Comparison of ENCODE assay signal across 10 cellular contexts in the genomic region with DNA sequence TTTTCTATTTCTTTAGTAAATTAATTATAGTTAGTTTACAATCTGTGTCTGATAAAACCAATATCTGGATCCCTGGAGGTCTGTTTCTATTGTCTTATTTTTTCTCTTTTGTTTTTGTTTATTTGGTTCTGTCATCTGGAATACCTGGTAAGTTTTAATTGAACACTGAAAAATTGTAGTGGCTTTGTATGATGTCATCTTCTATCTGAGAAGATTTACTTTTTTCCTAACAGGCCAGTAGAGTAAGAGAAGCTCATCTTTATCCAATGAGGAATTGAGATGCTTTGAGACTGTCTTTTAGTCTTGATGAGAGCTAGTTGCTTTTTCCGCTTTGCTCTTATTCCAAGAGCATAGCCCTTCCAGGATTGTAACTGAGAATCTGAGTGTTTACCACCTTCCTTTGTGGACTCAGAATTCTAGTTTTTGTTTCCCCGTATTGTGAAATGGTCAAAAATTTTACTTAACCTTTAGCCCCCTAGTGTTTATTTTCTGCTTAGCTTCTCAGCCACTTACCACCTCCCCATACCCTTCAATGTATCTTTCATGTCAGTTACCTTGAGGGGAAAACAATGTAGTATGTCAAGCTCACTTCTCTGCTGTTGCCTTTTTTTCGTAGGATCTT. TPM values are rescaled to one million over a fixed set of nuclear protein-coding genes. Genes with fewer than 3 reads are reported as not detected.
DNase-seq lines count a peak whose midpoint lies in the region; ATAC-seq lines count a peak whose summit lies in the region.
"Had no signal": no experiment of that assay in that cellular context is flagged by ENCODE, and none has a peak within 500 bp of the region (broad histone marks: within the 10 kb centered on the region; RNA-seq: fewer than 3 reads in every experiment).

No MANE protein-coding gene starts in this region.

- H3K36me3 ChIP-seq in naive thymus-derived CD4-positive, alpha-beta T cell (ENCODE audit: control insufficient read depth in 2 of 3, insufficient read depth in 3 of 3, low read length in 3 of 3) = no peaks in the 10 kb centered on the region

- no peaks in the 10 kb centered on the region for H3K9me3 ChIP-seq in naive thymus-derived CD4-positive, alpha-beta T cell (ENCODE audit: control insufficient read depth in 2 of 3, low read length in 3 of 3)

- no peaks in the 10 kb centered on the region for H3K36me3 Mint-ChIP-seq in activated T-helper 17 cell treated with anti-CD3 and anti-CD28 coated beads, Interleukin-2, amount 50 U/mL, for 72 hours (ENCODE audit: low read depth)
- peaks cover 0 to 3% (median 0%) of the 10 kb centered on the region in 5 donors for H3K36me3 Mint-ChIP-seq in naive thymus-derived CD4-positive, alpha-beta T cell

- POLR2A ChIA-PET in naive thymus-derived CD4-positive, alpha-beta T cell (lab: Charles Lee) = interaction anchor here (0.6 to 1.5 kb wide), 7 partner anchors 19 to 196 kb away, joined by 3 to 5 read pairs (median 3); partner anchors contain the start of gene TTF2

- peak overlapping the region; percentile 36 for H3K4me3 Mint-ChIP-seq in activated T-helper 17 cell treated with anti-CD3 and anti-CD28 coated beads, Interleukin-2, amount 50 U/mL, for 72 hours
- H3K4me3 Mint-ChIP-seq in naive thymus-derived CD4-positive, alpha-beta T cell = peak overlapping the region in 4 of 10 donors; percentile 4 to 40 (median 19)

- DNase-seq in DMS 273 (lab: John Stamatoyannopoulos, UW; ENCODE audit: unreplicated experiment) (peak; percentile 35), DMS 273 treated with DMSO at 0.1 percent for 48 hours (lab: John Stamatoyannopoulos, UW) (no peak), HuH-7 (ENCODE audit: low spot score) (peak; percentile 58), NCI-H1092 treated with DMSO at 0.1 percent for 48 hours (lab: John Stamatoyannopoulos, UW) (no peak)
- peak in 5 of 9 donors; percentile 34 to 46 (median 39) for DNase-seq in naive thymus-derived CD4-positive, alpha-beta T cell
- no peak for DNase-seq in effector CD4-positive, alpha-beta T cell
- DNase-seq: 8988T, substantia nigra had no signal

- intact Hi-C loops in naive thymus-derived CD4-positive, alpha-beta T cell (cut with micrococcal nuclease) = loop anchor here (1.0 to 5.0 kb wide), 11 partner anchors 20 to 362 kb away; partner anchors contain the start of gene CD58 (in 1 of the 2)

- no peaks in the 10 kb centered on the region for H3K27me3 Mint-ChIP-seq in activated T-helper 17 cell treated with anti-CD3 and anti-CD28 coated beads, Interleukin-2, amount 50 U/mL, for 72 hours
- H3K27me3 Mint-ChIP-seq in naive thymus-derived CD4-positive, alpha-beta T cell = no peaks in the 10 kb centered on the region

- no peaks in the 10 kb centered on the region for H3K27me3 ChIP-seq in naive thymus-derived CD4-positive, alpha-beta T cell (ENCODE audit: control insufficient read depth in 2 of 2, insufficient read depth in 2 of 2, low read length in 2 of 2)

- H3K9me3 Mint-ChIP-seq in activated T-helper 17 cell treated with anti-CD3 and anti-CD28 coated beads, Interleukin-2, amount 50 U/mL, for 72 hours = no peaks in the 10 kb centered on the region
- H3K9me3 Mint-ChIP-seq in naive thymus-derived CD4-positive, alpha-beta T cell = no peaks in the 10 kb centered on the region

- H3K4me1 ChIP-seq in naive thymus-derived CD4-positive, alpha-beta T cell (ENCODE audit: control insufficient read depth in 2 of 2, insufficient read depth in 2 of 2, low read length in 2 of 2) = peaks cover 20 to 22% of the 10 kb centered on the region in 2 donors

- no peak overlapping the region for H3K27ac ChIP-seq in naive thymus-derived CD4-positive, alpha-beta T cell (ENCODE audit: low read depth, low read length)

- peaks cover 17% of the 10 kb centered on the region for H3K4me1 Mint-ChIP-seq in activated T-helper 17 cell treated with anti-CD3 and anti-CD28 coated beads, Interleukin-2, amount 50 U/mL, for 72 hours
- peaks cover 14 to 28% (median 24%) of the 10 kb centered on the region in 7 donors for H3K4me1 Mint-ChIP-seq in naive thymus-derived CD4-positive, alpha-beta T cell

- no peak overlapping the region for H3K4me3 ChIP-seq in naive thymus-derived CD4-positive, alpha-beta T cell (ENCODE audit: low read length)

- CTCF ChIA-PET in naive thymus-derived CD4-positive, alpha-beta T cell (lab: Charles Lee) = interaction anchor here (0.9 to 2.9 kb wide), 16 partner anchors 8 to 197 kb away, joined by 3 to 24 read pairs (median 4); no protein-coding TSS in a partner anchor

- no peak for ATAC-seq in activated T-helper 17 cell treated with anti-CD3 and anti-CD28 coated beads, Interleukin-2, amount 50 U/mL, for 72 hours (replicated peaks)
- peak; percentile 58 for ATAC-seq in naive thymus-derived CD4-positive, alpha-beta T cell
- no peak for ATAC-seq in HG03432 (IDR thresholded peaks at IDR 0.05; ENCODE audit: unreplicated experiment)

- peak overlapping the region; percentile 58 for H3K27ac Mint-ChIP-seq in activated T-helper 17 cell treated with anti-CD3 and anti-CD28 coated beads, Interleukin-2, amount 50 U/mL, for 72 hours
- H3K27ac Mint-ChIP-seq in naive thymus-derived CD4-positive, alpha-beta T cell = peak overlapping the region in 8 of 9 donors; percentile 21 to 82 (median 52)

RNA-seq across cellular contexts. Expression of gene PTGFRN, which starts 25.0 kb away (rescaled TPM):
- total RNA-seq in activated T-helper 17 cell treated with anti-CD3 and anti-CD28 coated beads, Interleukin-2, amount 50 U/mL, for 72 hours = 10 to 100 TPM; 10.1 to 11.1 TPM
- 1 to 10 TPM in 4 of 5 experiments, under 1 TPM in 1; 1.00 to 5.6 (median 1.5) TPM for total RNA-seq in naive thymus-derived CD4-positive, alpha-beta T cell
- 1 to 10 TPM in 1 of 2 donors, under 1 TPM in 1; 0.22 to 1.0 TPM for polyA plus RNA-seq in naive thymus-derived CD4-positive, alpha-beta T cell

Comparison
In these comparisons a context has a peak if more than half of its experiments do, and no peak if none do; other contexts are left out.
1. DNase-seq: peak in DMS 273 (single experiment), HuH-7 (single experiment) and naive thymus-derived CD4-positive, alpha-beta T cell (5 of 9); none in DMS 273 treated with DMSO at 0.1 percent for 48 hours (single experiment), NCI-H1092 treated with DMSO at 0.1 percent for 48 hours (single experiment) and effector CD4-positive, alpha-beta T cell (single experiment).